8 cellular contexts compared by ENCODE assay signal in the genomic region with DNA sequence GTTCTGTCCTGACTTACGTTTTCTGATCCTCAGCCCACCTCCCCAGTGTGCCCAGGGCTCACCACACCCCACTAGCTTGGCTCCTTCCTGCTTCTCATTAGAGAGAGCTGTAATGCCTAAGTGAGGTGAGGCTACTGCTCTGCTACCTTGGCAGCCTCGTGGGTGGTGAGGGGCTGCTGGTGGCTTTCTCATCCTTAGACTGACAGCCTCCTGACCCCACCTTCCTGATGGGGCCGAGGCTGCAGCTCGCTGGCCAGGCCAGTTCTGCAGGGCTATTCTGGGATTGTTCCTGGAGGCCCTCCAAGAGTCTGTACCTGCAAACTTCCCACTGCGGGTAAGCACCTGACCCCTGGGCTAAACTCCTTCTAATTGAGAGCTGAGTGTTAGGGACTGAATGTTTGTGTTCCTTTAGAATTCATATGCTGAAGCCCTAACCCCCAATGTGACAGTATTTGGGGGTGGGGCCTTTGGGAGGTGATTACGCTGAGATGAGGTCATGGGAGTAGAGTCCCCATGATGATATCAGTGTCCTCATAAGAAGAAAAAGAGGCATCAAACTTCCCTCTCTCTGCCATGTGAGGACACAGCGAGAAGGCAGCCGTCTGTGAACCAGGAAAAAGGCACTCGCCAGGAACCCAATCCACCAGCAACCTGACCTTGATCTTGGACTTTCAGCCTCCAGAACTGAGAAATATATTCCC. TPM values are rescaled to one million over a fixed set of nuclear protein-coding genes. Genes with fewer than 3 reads are reported as not detected.
DNase-seq lines count a peak whose midpoint lies in the region; ATAC-seq, FAIRE-seq and TF ChIP-seq lines count a peak whose summit lies in the region.

No MANE protein-coding gene starts in this region.

- no peak overlapping the region for H3K9ac ChIP-seq in neural progenitor cell

- no peak overlapping the region for H3K27ac Mint-ChIP-seq in activated T-helper 17 cell treated with anti-CD3 and anti-CD28 coated beads, Interleukin-2, amount 50 U/mL, for 72 hours
- H3K27ac Mint-ChIP-seq in neural progenitor cell: no peak overlapping the region

- no peak overlapping the region for H3K27ac ChIP-seq in neural progenitor cell

- no peak overlapping the region for H2AFZ ChIP-seq in neural progenitor cell (replicated peaks)

- H3K4me1 ChIP-seq in neural progenitor cell: peaks cover 8% of the 10 kb centered on the region

- no peaks in the 10 kb centered on the region for H3F3A ChIP-seq in neural progenitor cell (ENCODE audit: low read depth)

- peaks cover 4% of the 10 kb centered on the region for H3K27me3 Mint-ChIP-seq in activated T-helper 17 cell treated with anti-CD3 and anti-CD28 coated beads, Interleukin-2, amount 50 U/mL, for 72 hours
- H3K27me3 Mint-ChIP-seq in neural progenitor cell (ENCODE audit: insufficient read depth, low read depth): peaks cover 12% of the 10 kb centered on the region

- no peak for TF ChIP-seq CTCF in neural progenitor cell (IDR thresholded peaks at IDR 0.05)

- peak overlapping the region; percentile 11 for H3K4me2 ChIP-seq in neural progenitor cell

- DNase-seq in neural progenitor cell (ENCODE audit: low spot score) (no peak), hypothalamus (lab: John Stamatoyannopoulos, UW) (no peak), RCC 7860 (ENCODE audit: low spot score) (no peak), NCI-H2107 treated with DMSO at 0.1 percent for 48 hours (lab: John Stamatoyannopoulos, UW; ENCODE audit: unreplicated experiment) (no peak), DMS79 treated with DMSO at 0.1 percent for 48 hours (lab: John Stamatoyannopoulos, UW) (no peak)

- no peaks in the 10 kb centered on the region for H3K36me3 ChIP-seq in neural progenitor cell

- no peaks in the 10 kb centered on the region for H3K27me3 ChIP-seq in neural progenitor cell

- H4K20me1 ChIP-seq in neural progenitor cell (ENCODE audit: low read depth): peaks cover 3% of the 10 kb centered on the region

- no peaks in the 10 kb centered on the region for H3K9me3 Mint-ChIP-seq in activated T-helper 17 cell treated with anti-CD3 and anti-CD28 coated beads, Interleukin-2, amount 50 U/mL, for 72 hours
- H3K9me3 Mint-ChIP-seq in neural progenitor cell: no peaks in the 10 kb centered on the region

- H3K4me1 Mint-ChIP-seq in activated T-helper 17 cell treated with anti-CD3 and anti-CD28 coated beads, Interleukin-2, amount 50 U/mL, for 72 hours: peaks cover 5% of the 10 kb centered on the region
- H3K4me1 Mint-ChIP-seq in neural progenitor cell: peaks cover 14% of the 10 kb centered on the region

- no peak overlapping the region for H3K4me3 Mint-ChIP-seq in activated T-helper 17 cell treated with anti-CD3 and anti-CD28 coated beads, Interleukin-2, amount 50 U/mL, for 72 hours
- H3K4me3 Mint-ChIP-seq in neural progenitor cell: no peak overlapping the region

- H3K79me2 ChIP-seq in neural progenitor cell (ENCODE audit: low read depth): no peaks in the 10 kb centered on the region

- H3K36me3 Mint-ChIP-seq in activated T-helper 17 cell treated with anti-CD3 and anti-CD28 coated beads, Interleukin-2, amount 50 U/mL, for 72 hours (ENCODE audit: low read depth): no peaks in the 10 kb centered on the region
- no peaks in the 10 kb centered on the region for H3K36me3 Mint-ChIP-seq in neural progenitor cell

- H3K9me3 ChIP-seq in neural progenitor cell (ENCODE audit: low read depth): no peaks in the 10 kb centered on the region

- ATAC-seq in GM18499 (IDR thresholded peaks at IDR 0.05; ENCODE audit: insufficient read depth, unreplicated experiment): peak; percentile 19
- ATAC-seq in HG02623 (IDR thresholded peaks at IDR 0.05; ENCODE audit: unreplicated experiment): peak; percentile 20
- peak; percentile 14 for ATAC-seq in activated T-helper 17 cell treated with anti-CD3 and anti-CD28 coated beads, Interleukin-2, amount 50 U/mL, for 72 hours (replicated peaks)

- H3K4me3 ChIP-seq in neural progenitor cell: no peak overlapping the region

- no peak for FAIRE-seq in RCC 7860 (lab: Jason Lieb, UNC)

RNA-seq across cellular contexts. Expression of a gene that starts 38.1 kb away (rescaled TPM):
- 10 to 100 TPM; 38.0 to 62.9 TPM for total RNA-seq in activated T-helper 17 cell treated with anti-CD3 and anti-CD28 coated beads, Interleukin-2, amount 50 U/mL, for 72 hours
- total RNA-seq in neural progenitor cell (ENCODE audit: low replicate concordance): 8.9 and 19.7 TPM in 2 replicates
